In genomic region chr4:79934660-79935059, GRCh38 we compare ENCODE assay signal across 1 cellular context.
TF ChIP-seq lines count a peak whose summit lies in the region.

No MANE protein-coding gene starts in this region.

TF ChIP-seq in K562, 482 proteins besides CTCF, POLR2A, EP300 and RAD21 (continued from another document):
- no peak for TF ChIP-seq RERE (CRISPR knock-in tag; IDR thresholded peaks at IDR 0.05; ENCODE audit: borderline replicate concordance)
- TF ChIP-seq MAFG (tag; conservative IDR thresholded peaks at IDR 0.05), result peak; percentile 93
- no peak for TF ChIP-seq ZNF134 (CRISPR knock-in tag; conservative IDR thresholded peaks at IDR 0.05)
- peak; percentile 99 for TF ChIP-seq MAFK (IDR thresholded peaks at IDR 0.05; ENCODE audit: low read length)
- no peak for TF ChIP-seq TARDBP (IDR thresholded peaks at IDR 0.05)
- peak; percentile 98 for TF ChIP-seq MAFF (IDR thresholded peaks at IDR 0.05; ENCODE audit: low read length)
- TF ChIP-seq TSC22D4 (tag; IDR thresholded peaks at IDR 0.05), result no peak
- TF ChIP-seq USF2 (CRISPR knock-in tag; IDR thresholded peaks at IDR 0.05), result no peak
- no peak for TF ChIP-seq HDAC2 (IDR thresholded peaks at IDR 0.05)
- peak; percentile 97 for TF ChIP-seq ZNF316 (IDR thresholded peaks at IDR 0.05)
